ENCODE assay signal across 2 cellular contexts in the genomic region with DNA sequence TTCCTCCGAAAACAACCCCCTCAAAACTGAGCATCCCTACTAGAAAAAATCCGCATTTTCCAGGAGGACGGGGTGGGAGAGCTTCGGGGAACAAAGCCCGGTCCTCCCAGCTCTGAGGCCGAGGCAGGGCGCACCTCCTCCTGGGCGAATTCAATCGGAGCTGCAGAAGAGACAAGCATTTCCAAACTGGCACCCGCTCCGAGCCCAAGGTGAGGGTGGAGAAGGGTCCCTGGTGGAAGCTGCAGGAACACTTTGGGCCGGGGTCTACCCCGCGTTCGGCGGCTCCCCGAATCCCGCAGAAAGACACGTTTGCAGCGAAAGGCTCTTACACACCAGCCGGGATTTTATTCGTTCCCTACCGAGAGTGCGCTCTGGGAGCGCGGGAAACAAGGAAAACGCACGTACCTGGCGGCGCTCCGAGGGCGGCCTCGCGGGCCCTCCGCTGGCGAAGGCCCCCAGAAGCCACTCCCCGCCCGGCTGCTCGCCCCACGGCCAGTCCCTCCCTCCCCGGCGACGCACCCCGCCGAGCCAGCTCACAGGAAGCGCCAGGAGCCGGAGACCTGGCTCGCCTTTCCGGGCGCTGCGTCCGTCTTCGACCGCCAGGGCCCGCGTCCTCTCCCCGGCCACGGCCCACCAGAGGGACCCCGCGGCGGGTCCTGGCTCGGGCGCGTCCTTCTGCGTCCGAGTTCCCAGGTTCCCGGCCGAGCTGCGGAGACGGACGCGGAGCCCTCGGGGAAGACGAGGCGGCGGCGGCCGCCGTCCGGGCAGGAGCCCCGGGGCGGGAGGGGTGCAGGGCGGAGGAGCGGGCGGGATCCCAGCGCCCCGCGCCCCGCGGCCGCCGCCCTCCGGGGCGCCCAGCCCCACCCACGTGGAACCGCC.
TF ChIP-seq lines count a peak whose summit lies in the region.

No MANE protein-coding gene starts in this region.

TF ChIP-seq in A549, 52 proteins besides CTCF, POLR2A, EP300 and RAD21 (continued from another document):
- TF ChIP-seq, protein P1, sequence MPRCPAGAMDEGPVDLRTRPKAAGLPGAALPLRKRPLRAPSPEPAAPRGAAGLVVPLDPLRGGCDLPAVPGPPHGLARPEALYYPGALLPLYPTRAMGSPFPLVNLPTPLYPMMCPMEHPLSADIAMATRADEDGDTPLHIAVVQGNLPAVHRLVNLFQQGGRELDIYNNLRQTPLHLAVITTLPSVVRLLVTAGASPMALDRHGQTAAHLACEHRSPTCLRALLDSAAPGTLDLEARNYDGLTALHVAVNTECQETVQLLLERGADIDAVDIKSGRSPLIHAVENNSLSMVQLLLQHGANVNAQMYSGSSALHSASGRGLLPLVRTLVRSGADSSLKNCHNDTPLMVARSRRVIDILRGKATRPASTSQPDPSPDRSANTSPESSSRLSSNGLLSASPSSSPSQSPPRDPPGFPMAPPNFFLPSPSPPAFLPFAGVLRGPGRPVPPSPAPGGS (IDR thresholded peaks at IDR 0.05), result peak; percentile 61; the same call in 1 of the 3 replicates
- TF ChIP-seq, protein P2, sequence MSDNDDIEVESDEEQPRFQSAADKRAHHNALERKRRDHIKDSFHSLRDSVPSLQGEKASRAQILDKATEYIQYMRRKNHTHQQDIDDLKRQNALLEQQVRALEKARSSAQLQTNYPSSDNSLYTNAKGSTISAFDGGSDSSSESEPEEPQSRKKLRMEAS (IDR thresholded peaks at IDR 0.05), result peak; percentile 59; the same call in 1 of the 2 replicates
- no peak for TF ChIP-seq ZFP36 (IDR thresholded peaks at IDR 0.05; ENCODE audit: borderline replicate concordance, partially characterized antibody)
- TF ChIP-seq, protein P3, sequence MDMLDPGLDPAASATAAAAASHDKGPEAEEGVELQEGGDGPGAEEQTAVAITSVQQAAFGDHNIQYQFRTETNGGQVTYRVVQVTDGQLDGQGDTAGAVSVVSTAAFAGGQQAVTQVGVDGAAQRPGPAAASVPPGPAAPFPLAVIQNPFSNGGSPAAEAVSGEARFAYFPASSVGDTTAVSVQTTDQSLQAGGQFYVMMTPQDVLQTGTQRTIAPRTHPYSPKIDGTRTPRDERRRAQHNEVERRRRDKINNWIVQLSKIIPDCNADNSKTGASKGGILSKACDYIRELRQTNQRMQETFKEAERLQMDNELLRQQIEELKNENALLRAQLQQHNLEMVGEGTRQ (IDR thresholded peaks at IDR 0.05), result no peak
- no peak for TF ChIP-seq RCOR1 (IDR thresholded peaks at IDR 0.05; ENCODE audit: low read depth, low read length)
- peak; percentile 57; the same call in 1 of the 2 replicates for TF ChIP-seq PHF8 (IDR thresholded peaks at IDR 0.05; ENCODE audit: borderline replicate concordance, low read depth)
- TF ChIP-seq JUN (IDR thresholded peaks at IDR 0.05), result peak; percentile 87 to 92
- TF ChIP-seq, protein P4, sequence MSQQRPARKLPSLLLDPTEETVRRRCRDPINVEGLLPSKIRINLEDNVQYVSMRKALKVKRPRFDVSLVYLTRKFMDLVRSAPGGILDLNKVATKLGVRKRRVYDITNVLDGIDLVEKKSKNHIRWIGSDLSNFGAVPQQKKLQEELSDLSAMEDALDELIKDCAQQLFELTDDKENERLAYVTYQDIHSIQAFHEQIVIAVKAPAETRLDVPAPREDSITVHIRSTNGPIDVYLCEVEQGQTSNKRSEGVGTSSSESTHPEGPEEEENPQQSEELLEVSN (IDR thresholded peaks at IDR 0.05; ENCODE audit: borderline replicate concordance, low read depth), result peak; percentile 91
- no peak for TF ChIP-seq NFE2L2 (conservative IDR thresholded peaks at IDR 0.05; ENCODE audit: low read length)
- no peak for TF ChIP-seq TFCP2L1 (CRISPR knock-in tag; IDR thresholded peaks at IDR 0.05)
- peak; percentile 5; the same call in 1 of the 3 replicates for TF ChIP-seq SMC3 (IDR thresholded peaks at IDR 0.05)
- TF ChIP-seq MAFK (IDR thresholded peaks at IDR 0.05; ENCODE audit: partially characterized antibody), result no peak
- no peak for TF ChIP-seq ZC3H11A (IDR thresholded peaks at IDR 0.05)

TF ChIP-seq in WTC11, 78 proteins besides CTCF, POLR2A, EP300 and RAD21 (continued from another document):
- TF ChIP-seq, protein P3 (CRISPR knock-in tag; IDR thresholded peaks at IDR 0.05), result peak; percentile 27; the same call in 1 of the 2 replicates
- TF ChIP-seq, protein P5, sequence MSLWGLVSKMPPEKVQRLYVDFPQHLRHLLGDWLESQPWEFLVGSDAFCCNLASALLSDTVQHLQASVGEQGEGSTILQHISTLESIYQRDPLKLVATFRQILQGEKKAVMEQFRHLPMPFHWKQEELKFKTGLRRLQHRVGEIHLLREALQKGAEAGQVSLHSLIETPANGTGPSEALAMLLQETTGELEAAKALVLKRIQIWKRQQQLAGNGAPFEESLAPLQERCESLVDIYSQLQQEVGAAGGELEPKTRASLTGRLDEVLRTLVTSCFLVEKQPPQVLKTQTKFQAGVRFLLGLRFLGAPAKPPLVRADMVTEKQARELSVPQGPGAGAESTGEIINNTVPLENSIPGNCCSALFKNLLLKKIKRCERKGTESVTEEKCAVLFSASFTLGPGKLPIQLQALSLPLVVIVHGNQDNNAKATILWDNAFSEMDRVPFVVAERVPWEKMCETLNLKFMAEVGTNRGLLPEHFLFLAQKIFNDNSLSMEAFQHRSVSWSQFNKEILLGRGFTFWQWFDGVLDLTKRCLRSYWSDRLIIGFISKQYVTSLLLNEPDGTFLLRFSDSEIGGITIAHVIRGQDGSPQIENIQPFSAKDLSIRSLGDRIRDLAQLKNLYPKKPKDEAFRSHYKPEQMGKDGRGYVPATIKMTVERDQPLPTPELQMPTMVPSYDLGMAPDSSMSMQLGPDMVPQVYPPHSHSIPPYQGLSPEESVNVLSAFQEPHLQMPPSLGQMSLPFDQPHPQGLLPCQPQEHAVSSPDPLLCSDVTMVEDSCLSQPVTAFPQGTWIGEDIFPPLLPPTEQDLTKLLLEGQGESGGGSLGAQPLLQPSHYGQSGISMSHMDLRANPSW (CRISPR knock-in tag; conservative IDR thresholded peaks at IDR 0.05; ENCODE audit: low read depth), result no peak
- TF ChIP-seq, protein P6, sequence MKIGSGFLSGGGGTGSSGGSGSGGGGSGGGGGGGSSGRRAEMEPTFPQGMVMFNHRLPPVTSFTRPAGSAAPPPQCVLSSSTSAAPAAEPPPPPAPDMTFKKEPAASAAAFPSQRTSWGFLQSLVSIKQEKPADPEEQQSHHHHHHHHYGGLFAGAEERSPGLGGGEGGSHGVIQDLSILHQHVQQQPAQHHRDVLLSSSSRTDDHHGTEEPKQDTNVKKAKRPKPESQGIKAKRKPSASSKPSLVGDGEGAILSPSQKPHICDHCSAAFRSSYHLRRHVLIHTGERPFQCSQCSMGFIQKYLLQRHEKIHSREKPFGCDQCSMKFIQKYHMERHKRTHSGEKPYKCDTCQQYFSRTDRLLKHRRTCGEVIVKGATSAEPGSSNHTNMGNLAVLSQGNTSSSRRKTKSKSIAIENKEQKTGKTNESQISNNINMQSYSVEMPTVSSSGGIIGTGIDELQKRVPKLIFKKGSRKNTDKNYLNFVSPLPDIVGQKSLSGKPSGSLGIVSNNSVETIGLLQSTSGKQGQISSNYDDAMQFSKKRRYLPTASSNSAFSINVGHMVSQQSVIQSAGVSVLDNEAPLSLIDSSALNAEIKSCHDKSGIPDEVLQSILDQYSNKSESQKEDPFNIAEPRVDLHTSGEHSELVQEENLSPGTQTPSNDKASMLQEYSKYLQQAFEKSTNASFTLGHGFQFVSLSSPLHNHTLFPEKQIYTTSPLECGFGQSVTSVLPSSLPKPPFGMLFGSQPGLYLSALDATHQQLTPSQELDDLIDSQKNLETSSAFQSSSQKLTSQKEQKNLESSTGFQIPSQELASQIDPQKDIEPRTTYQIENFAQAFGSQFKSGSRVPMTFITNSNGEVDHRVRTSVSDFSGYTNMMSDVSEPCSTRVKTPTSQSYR (CRISPR knock-in tag; IDR thresholded peaks at IDR 0.05), result peak; percentile 9; the same call in 1 of the 2 replicates
- TF ChIP-seq GABPB1 (CRISPR knock-in tag; IDR thresholded peaks at IDR 0.05) (0 out of 2 replicates have a peak, but pooled peaks have one; percentile 56), EMX1 (CRISPR knock-in tag; IDR thresholded peaks at IDR 0.05) (no peak), SOX15 (CRISPR knock-in tag; IDR thresholded peaks at IDR 0.05) (no peak), HMGXB4 (CRISPR knock-in tag; IDR thresholded peaks at IDR 0.05) (peak; percentile 79)
- TF ChIP-seq, protein P7, sequence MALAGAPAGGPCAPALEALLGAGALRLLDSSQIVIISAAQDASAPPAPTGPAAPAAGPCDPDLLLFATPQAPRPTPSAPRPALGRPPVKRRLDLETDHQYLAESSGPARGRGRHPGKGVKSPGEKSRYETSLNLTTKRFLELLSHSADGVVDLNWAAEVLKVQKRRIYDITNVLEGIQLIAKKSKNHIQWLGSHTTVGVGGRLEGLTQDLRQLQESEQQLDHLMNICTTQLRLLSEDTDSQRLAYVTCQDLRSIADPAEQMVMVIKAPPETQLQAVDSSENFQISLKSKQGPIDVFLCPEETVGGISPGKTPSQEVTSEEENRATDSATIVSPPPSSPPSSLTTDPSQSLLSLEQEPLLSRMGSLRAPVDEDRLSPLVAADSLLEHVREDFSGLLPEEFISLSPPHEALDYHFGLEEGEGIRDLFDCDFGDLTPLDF (CRISPR knock-in tag; IDR thresholded peaks at IDR 0.05), result 0 out of 2 replicates have a peak, but pooled peaks have one; percentile 32
- TF ChIP-seq, protein P8, sequence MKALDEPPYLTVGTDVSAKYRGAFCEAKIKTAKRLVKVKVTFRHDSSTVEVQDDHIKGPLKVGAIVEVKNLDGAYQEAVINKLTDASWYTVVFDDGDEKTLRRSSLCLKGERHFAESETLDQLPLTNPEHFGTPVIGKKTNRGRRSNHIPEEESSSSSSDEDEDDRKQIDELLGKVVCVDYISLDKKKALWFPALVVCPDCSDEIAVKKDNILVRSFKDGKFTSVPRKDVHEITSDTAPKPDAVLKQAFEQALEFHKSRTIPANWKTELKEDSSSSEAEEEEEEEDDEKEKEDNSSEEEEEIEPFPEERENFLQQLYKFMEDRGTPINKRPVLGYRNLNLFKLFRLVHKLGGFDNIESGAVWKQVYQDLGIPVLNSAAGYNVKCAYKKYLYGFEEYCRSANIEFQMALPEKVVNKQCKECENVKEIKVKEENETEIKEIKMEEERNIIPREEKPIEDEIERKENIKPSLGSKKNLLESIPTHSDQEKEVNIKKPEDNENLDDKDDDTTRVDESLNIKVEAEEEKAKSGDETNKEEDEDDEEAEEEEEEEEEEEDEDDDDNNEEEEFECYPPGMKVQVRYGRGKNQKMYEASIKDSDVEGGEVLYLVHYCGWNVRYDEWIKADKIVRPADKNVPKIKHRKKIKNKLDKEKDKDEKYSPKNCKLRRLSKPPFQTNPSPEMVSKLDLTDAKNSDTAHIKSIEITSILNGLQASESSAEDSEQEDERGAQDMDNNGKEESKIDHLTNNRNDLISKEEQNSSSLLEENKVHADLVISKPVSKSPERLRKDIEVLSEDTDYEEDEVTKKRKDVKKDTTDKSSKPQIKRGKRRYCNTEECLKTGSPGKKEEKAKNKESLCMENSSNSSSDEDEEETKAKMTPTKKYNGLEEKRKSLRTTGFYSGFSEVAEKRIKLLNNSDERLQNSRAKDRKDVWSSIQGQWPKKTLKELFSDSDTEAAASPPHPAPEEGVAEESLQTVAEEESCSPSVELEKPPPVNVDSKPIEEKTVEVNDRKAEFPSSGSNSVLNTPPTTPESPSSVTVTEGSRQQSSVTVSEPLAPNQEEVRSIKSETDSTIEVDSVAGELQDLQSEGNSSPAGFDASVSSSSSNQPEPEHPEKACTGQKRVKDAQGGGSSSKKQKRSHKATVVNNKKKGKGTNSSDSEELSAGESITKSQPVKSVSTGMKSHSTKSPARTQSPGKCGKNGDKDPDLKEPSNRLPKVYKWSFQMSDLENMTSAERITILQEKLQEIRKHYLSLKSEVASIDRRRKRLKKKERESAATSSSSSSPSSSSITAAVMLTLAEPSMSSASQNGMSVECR (CRISPR knock-in tag; IDR thresholded peaks at IDR 0.05; ENCODE audit: borderline replicate concordance), result no peak
- TF ChIP-seq, protein P9, sequence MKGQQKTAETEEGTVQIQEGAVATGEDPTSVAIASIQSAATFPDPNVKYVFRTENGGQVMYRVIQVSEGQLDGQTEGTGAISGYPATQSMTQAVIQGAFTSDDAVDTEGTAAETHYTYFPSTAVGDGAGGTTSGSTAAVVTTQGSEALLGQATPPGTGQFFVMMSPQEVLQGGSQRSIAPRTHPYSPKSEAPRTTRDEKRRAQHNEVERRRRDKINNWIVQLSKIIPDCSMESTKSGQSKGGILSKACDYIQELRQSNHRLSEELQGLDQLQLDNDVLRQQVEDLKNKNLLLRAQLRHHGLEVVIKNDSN (CRISPR knock-in tag; IDR thresholded peaks at IDR 0.05), result peak; percentile 49; the same call in 1 of the 2 replicates
